Comparison of ENCODE assay signal across 9 cellular contexts in the genomic region with DNA sequence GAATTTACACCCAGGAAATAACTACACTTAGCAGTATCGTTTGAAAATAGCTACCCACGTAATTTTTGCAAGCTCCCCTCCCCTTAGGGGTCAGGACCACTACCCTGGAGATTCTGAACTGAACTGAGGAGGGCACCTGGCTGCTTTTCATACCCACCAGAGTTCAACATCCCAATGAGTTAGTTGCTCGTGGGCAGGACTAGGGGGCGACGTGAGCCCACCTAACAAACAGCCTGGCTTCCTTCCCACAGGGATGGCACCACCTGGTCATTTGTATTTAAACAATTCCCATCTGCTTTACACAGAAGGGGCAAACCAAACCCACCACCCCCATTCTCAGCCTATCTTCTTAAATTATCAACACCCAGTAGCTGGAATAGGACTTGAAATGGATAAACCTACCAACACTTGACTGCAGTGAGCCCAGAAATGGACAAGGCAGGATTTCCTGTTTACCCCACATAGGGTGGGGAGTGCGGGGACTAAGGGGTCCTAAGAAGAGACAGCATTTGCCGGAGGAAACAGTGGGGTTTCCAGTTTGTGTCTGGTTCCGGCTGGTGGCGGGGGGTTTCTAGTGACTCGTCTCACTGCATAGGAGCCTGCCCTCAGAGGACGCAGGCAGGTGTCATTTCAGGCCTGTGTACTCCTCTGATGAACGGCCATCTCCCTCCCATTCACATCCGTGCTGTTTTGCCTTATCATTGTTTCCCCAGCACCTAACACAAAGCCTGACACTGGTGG. TPM values are rescaled to one million over a fixed set of nuclear protein-coding genes. Genes with fewer than 3 reads are reported as not detected.
A peak's percentile ranks its signal among the peaks of the same experiment; 100 is the strongest.
DNase-seq lines count a peak whose midpoint lies in the region; ATAC-seq and TF ChIP-seq lines count a peak whose summit lies in the region.
"Had no signal": no experiment of that assay in that cellular context is flagged by ENCODE, and none has a peak within 500 bp of the region (broad histone marks: within the 10 kb centered on the region; RNA-seq: fewer than 3 reads in every experiment).

No MANE protein-coding gene starts in this region.

- H2AFZ ChIP-seq in PC-3 (ENCODE audit: low read length): no peak overlapping the region

- H3K27ac ChIP-seq in 22Rv1: no peak overlapping the region
- peak overlapping the region; percentile 40 for H3K27ac ChIP-seq in DOHH2 (ENCODE audit: low read depth, low read length)
- H3K27ac ChIP-seq in PC-3 (ENCODE audit: low read length): no peak overlapping the region
- H3K27ac ChIP-seq in esophagus squamous epithelium: no peak overlapping the region
- H3K27ac ChIP-seq: skin epidermis had no signal

- H3K36me3 ChIP-seq in DOHH2 (ENCODE audit: control insufficient read depth, low read length): no peaks in the 10 kb centered on the region
- H3K36me3 ChIP-seq in PC-3 (ENCODE audit: low read depth, low read length): no peaks in the 10 kb centered on the region
- H3K36me3 ChIP-seq in esophagus squamous epithelium: peaks cover 0 to 8% (median 0%) of the 10 kb centered on the region in 3 donors

- H3K9me2 ChIP-seq in DOHH2 (replicated peaks; ENCODE audit: control insufficient read depth, low read length): no peaks in the 10 kb centered on the region
- H3K9me2 ChIP-seq in PC-3 (replicated peaks; ENCODE audit: low read length): no peaks in the 10 kb centered on the region

- no TSS peak for BruUV-seq in PC-3 (replicated peaks; lab: Mats Ljungman, UMichigan)

- WGBS in esophagus squamous epithelium, 2 donors: 61 to 71% methylated on average over 10 to 11 of the region's 13 CpGs

- H3K4me3 ChIP-seq in DOHH2 (ENCODE audit: low read length) (peak overlapping the region; percentile 45), PC-3 (ENCODE audit: low read length) (no peak overlapping the region), fibroblast of pulmonary artery (replicated peaks; ENCODE audit: low read depth, low read length) (no peak overlapping the region), esophagus squamous epithelium (no peak overlapping the region)
- H3K4me3 ChIP-seq: skin epidermis had no signal

- CTCF ChIA-PET in PC-3 (lab: Charles Lee): no interaction called here

- no peak overlapping the region for H3K9ac ChIP-seq in PC-3 (ENCODE audit: low read length)

- POLR2A ChIA-PET in PC-3 (lab: Charles Lee; ENCODE audit: unreplicated experiment): no interaction called here

- H3K79me2 ChIP-seq in DOHH2 (ENCODE audit: control insufficient read depth, low read length) (peaks cover 82% of the 10 kb centered on the region), PC-3 (ENCODE audit: low read length) (peaks cover 11% of the 10 kb centered on the region; the same call in 1 of the 2 replicates)

- peak overlapping the region; percentile 60 for H3K4me2 ChIP-seq in DOHH2 (ENCODE audit: low read length)
- H3K4me2 ChIP-seq in PC-3 (ENCODE audit: low read length): no peak overlapping the region

- peak; percentile 24; the same call in 1 of the 2 replicates for TF ChIP-seq CTCF in 22Rv1 (IDR thresholded peaks at IDR 0.05)
- TF ChIP-seq CTCF in DOHH2 (IDR thresholded peaks at IDR 0.05; ENCODE audit: low read depth, low read length, poor library complexity, severe bottlenecking): peak; percentile 67
- TF ChIP-seq CTCF in PC-3 (conservative IDR thresholded peaks at IDR 0.05; ENCODE audit: low read depth, low read length): peak; percentile 64
- TF ChIP-seq CTCF in fibroblast of pulmonary artery (IDR thresholded peaks at IDR 0.05; ENCODE audit: low read length, missing control alignments): peak; percentile 41
- no peak for TF ChIP-seq CTCF in esophagus squamous epithelium (IDR thresholded peaks at IDR 0.05)

- peaks cover 19% of the 10 kb centered on the region; the same call in 1 of the 2 replicates for H4K20me1 ChIP-seq in DOHH2 (ENCODE audit: control insufficient read depth, insufficient read depth, low read depth, low read length)
- H4K20me1 ChIP-seq in PC-3 (ENCODE audit: low read length): no peaks in the 10 kb centered on the region

- H3K27me3 ChIP-seq in DOHH2 (ENCODE audit: control insufficient read depth, low read length) (no peaks in the 10 kb centered on the region), PC-3 (ENCODE audit: low read length) (no peaks in the 10 kb centered on the region), esophagus squamous epithelium (no peaks in the 10 kb centered on the region)

- ATAC-seq in PC-3: peak; percentile 33; the same call in 1 of the 2 replicates
- no peak for ATAC-seq in HG03159 (IDR thresholded peaks at IDR 0.05; ENCODE audit: unreplicated experiment)

- H3K9me3 ChIP-seq in DOHH2 (ENCODE audit: control insufficient read depth, insufficient read depth, low read length) (no peaks in the 10 kb centered on the region), PC-3 (ENCODE audit: low read length) (no peaks in the 10 kb centered on the region), esophagus squamous epithelium (no peaks in the 10 kb centered on the region)

- H3F3A ChIP-seq in DOHH2 (ENCODE audit: control insufficient read depth, insufficient read depth): peaks cover 3% of the 10 kb centered on the region
- H3F3A ChIP-seq in PC-3 (ENCODE audit: low read length, unreplicated experiment): no peaks in the 10 kb centered on the region

- H3K4me1 ChIP-seq in DOHH2 (ENCODE audit: control insufficient read depth, low read length) (peaks cover 28% of the 10 kb centered on the region), PC-3 (ENCODE audit: insufficient read depth, low read length) (no peaks in the 10 kb centered on the region), esophagus squamous epithelium (peaks cover 0 to 27% (median 0%) of the 10 kb centered on the region in 3 donors)

- intact Hi-C loops in PC-3 (cut with micrococcal nuclease): no loop called here
- intact Hi-C loops in esophagus squamous epithelium (cut with DNase I): loop anchor here (5.0 to 10.0 kb wide), 2 partner anchors 179 to 273 kb away; no protein-coding TSS in a partner anchor

- TF ChIP-seq POLR2A in esophagus squamous epithelium (IDR thresholded peaks at IDR 0.05): no peak

- DNase-seq in PC-3 (peak; percentile 31), fibroblast of pulmonary artery (ENCODE audit: low read depth) (peak; percentile 45), esophagus squamous epithelium (lab: John Stamatoyannopoulos, UW) (no peak), hypothalamus (lab: John Stamatoyannopoulos, UW) (no peak)
- no peak for DNase-seq in effector CD8-positive, alpha-beta T cell (lab: John Stamatoyannopoulos, UW)

RNA-seq across cellular contexts. Expression of gene VGLL4, which starts 11.6 kb away (rescaled TPM):
- total RNA-seq in PC-3 (2014; rRNA removed) (40.5 and 46.3 TPM in 2 replicates), esophagus squamous epithelium (10 to 100 TPM; 31.8 to 50.0 (median 44.5) TPM)

Comparison
In these comparisons a context has a peak if more than half of its experiments do, and no peak if none do; other contexts are left out.
1. CTCF ChIP-seq: peak in 22Rv1 (single experiment), DOHH2 (single experiment), PC-3 (single experiment) and fibroblast of pulmonary artery (single experiment); none in esophagus squamous epithelium (0 of 6).
2. DNase-seq: peak in PC-3 (single experiment) and fibroblast of pulmonary artery (single experiment); none in esophagus squamous epithelium (single experiment), effector CD8-positive, alpha-beta T cell (single experiment) and hypothalamus (0 of 51).